ENCODE assay signal across 17 cellular contexts in the genomic region with DNA sequence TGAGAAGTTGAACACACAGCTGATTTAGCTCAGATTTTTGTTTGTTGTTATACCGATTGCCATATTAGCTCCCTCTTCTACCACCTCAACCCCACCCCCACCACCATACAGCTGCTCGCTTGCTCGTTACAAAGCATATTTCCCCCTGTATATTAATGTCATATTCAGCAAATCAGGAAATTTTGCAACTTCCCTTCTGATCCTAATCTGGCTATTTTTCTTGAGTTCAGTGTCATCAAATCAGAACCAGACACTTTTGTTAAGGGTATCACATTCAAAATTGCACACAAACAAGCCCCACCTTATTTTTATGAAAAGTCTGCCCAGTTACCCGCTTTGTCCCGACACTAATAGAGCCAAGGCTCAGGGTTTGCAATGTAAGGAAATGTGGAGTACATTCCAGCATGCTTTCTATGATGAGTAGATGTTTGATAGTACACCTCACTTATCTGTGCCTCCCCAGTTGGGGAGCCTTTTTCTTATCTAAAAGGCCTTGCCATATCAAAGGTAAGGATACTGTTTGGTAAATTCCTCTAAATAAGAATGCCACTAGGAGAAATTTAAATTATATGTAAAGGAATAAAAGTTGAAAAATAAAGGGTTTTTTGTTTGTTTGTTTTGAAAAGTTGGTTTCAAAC.
DNase-seq lines count a peak whose midpoint lies in the region; ATAC-seq and TF ChIP-seq lines count a peak whose summit lies in the region.
"Had no signal": no experiment of that assay in that cellular context is flagged by ENCODE, and none has a peak within 500 bp of the region (broad histone marks: within the 10 kb centered on the region; RNA-seq: fewer than 3 reads in every experiment).

No MANE protein-coding gene starts in this region.

- H3K4me1 ChIP-seq in IMR-90 (ENCODE audit: control insufficient read depth, insufficient read depth, low read length): peaks cover 9% of the 10 kb centered on the region

- peak overlapping the region; percentile 4; the same call in 1 of the 2 replicates for H3K14ac ChIP-seq in IMR-90 (replicated peaks; ENCODE audit: low read depth, low read length)

- POLR2A ChIA-PET in AG04450 (lab: Yijun Ruan, JAX): no interaction called here
- POLR2A ChIA-PET in IMR-90 (lab: Charles Lee; ENCODE audit: unreplicated experiment): no interaction called here

- H2BK120ac ChIP-seq in IMR-90 (ENCODE audit: low read depth, low read length): peak overlapping the region; percentile 57

- peak overlapping the region in 1 of 2 experiments; percentile 25; a peak in 2 of 4 replicates for H4K8ac ChIP-seq in IMR-90 (ENCODE audit: low read depth in 2 of 2, low read length in 2 of 2)

- peaks cover 40% of the 10 kb centered on the region for H3K4me1 Mint-ChIP-seq in osteocyte (ENCODE audit: unreplicated experiment)
- no peaks in the 10 kb centered on the region for H3K4me1 Mint-ChIP-seq in activated naive CD4-positive, alpha-beta T cell treated with anti-CD3 and anti-CD28 coated beads, Interleukin-2, amount 10 ng/mL, durations not matched to agents 7 days and 5 days

- H3K36me3 Mint-ChIP-seq in osteocyte (ENCODE audit: unreplicated experiment): peaks cover 8% of the 10 kb centered on the region
- H3K36me3 Mint-ChIP-seq in activated naive CD4-positive, alpha-beta T cell treated with anti-CD3 and anti-CD28 coated beads, Interleukin-2, amount 10 ng/mL, durations not matched to agents 7 days and 5 days: no peaks in the 10 kb centered on the region

- no peak overlapping the region for H2AFZ ChIP-seq in IMR-90 (replicated peaks; ENCODE audit: low read length, poor library complexity)

- no peaks in the 10 kb centered on the region for H3K27me3 ChIP-seq in AG04450 (ENCODE audit: control insufficient read depth, insufficient read depth, low read length)
- no peaks in the 10 kb centered on the region for H3K27me3 ChIP-seq in IMR-90 (ENCODE audit: control insufficient read depth, insufficient read depth, low read length)
- H3K27me3 ChIP-seq: esophagus muscularis mucosa had no signal

- no peak for TF ChIP-seq RAD21 in IMR-90 (IDR thresholded peaks at IDR 0.05; ENCODE audit: low read length)

- dilution Hi-C loops in IMR-90 (cut with HindIII; ENCODE audit: low sequenced_read_pairs, unreplicated experiment): no loop called here

- no peak overlapping the region for H2AK9ac ChIP-seq in IMR-90 (replicated peaks; ENCODE audit: low read depth, low read length, poor library complexity)

- H4K5ac ChIP-seq in IMR-90 (ENCODE audit: low read depth, low read length): peak overlapping the region; percentile 13; the same call in 1 of the 2 replicates

- ATAC-seq in IMR-90 (ENCODE audit: low read depth): no peak

- peak overlapping the region; percentile 67; the same call in 1 of the 2 replicates for H3K18ac ChIP-seq in IMR-90 (ENCODE audit: low read depth, low read length)

- peaks cover 3% of the 10 kb centered on the region; the same call in 1 of the 2 replicates for H3K9me1 ChIP-seq in IMR-90 (ENCODE audit: insufficient read depth, low read length)

- H4K91ac ChIP-seq in IMR-90 (ENCODE audit: insufficient read depth, low read depth, low read length): peak overlapping the region; percentile 14; the same call in 1 of the 2 replicates

- H3K27ac ChIP-seq in AG04450 (ENCODE audit: low read depth, low read length) (peak overlapping the region; percentile 31), IMR-90 (ENCODE audit: insufficient read depth, low read length) (no peak overlapping the region)
- H3K27ac ChIP-seq: dorsolateral prefrontal cortex had no signal

- H3K56ac ChIP-seq in IMR-90 (ENCODE audit: extremely low read depth, insufficient read depth, low read length): no peak overlapping the region

- H2AK5ac ChIP-seq in IMR-90 (ENCODE audit: low read depth, low read length): no peak overlapping the region

- H3K4me2 ChIP-seq in IMR-90 (ENCODE audit: low read depth, low read length): 0 out of 2 replicates have a peak overlapping the region, but pooled peaks have one; percentile 43

- CTCF ChIA-PET in AG04450 (lab: Charles Lee): interaction anchor here (0.6 kb wide), 1 partner anchor 13 kb away, joined by 4 read pairs; no protein-coding TSS in a partner anchor
- CTCF ChIA-PET in IMR-90 (lab: Yijun Ruan, JAX): no interaction called here
- CTCF ChIA-PET in activated naive CD4-positive, alpha-beta T cell treated with anti-CD3 and anti-CD28 coated beads, Interleukin-2, amount 10 ng/mL, durations not matched to agents 7 days and 5 days (lab: Charles Lee): no interaction called here

- no peak overlapping the region for H3K4me3 ChIP-seq in AG04450 (ENCODE audit: low read depth, low read length)
- H3K4me3 ChIP-seq in IMR-90 (ENCODE audit: insufficient read depth, low read depth, low read length): no peak overlapping the region
- H3K4me3 ChIP-seq: dorsolateral prefrontal cortex, esophagus muscularis mucosa had no signal

- H3K9me3 Mint-ChIP-seq in osteocyte (ENCODE audit: unreplicated experiment): no peaks in the 10 kb centered on the region
- no peaks in the 10 kb centered on the region for H3K9me3 Mint-ChIP-seq in activated naive CD4-positive, alpha-beta T cell treated with anti-CD3 and anti-CD28 coated beads, Interleukin-2, amount 10 ng/mL, durations not matched to agents 7 days and 5 days

- H2BK5ac ChIP-seq in IMR-90 (ENCODE audit: low read depth, low read length, poor library complexity, severe bottlenecking): peak overlapping the region; percentile 46

- TF ChIP-seq CTCF in AG04450 (IDR thresholded peaks at IDR 0.05; ENCODE audit: low read depth, low read length) (no peak), IMR-90 (conservative IDR thresholded peaks at IDR 0.05; ENCODE audit: low read depth, low read length) (no peak), osteocyte (IDR thresholded peaks at IDR 0.05) (no peak)

- H2BK15ac ChIP-seq in IMR-90 (ENCODE audit: low read depth, low read length): 0 out of 3 replicates have a peak overlapping the region, but pooled peaks have one; percentile 18

- H3K4me3 Mint-ChIP-seq in osteocyte (ENCODE audit: unreplicated experiment): no peak overlapping the region
- H3K4me3 Mint-ChIP-seq in activated naive CD4-positive, alpha-beta T cell treated with anti-CD3 and anti-CD28 coated beads, Interleukin-2, amount 10 ng/mL, durations not matched to agents 7 days and 5 days: no peak overlapping the region

- TF ChIP-seq POLR2A in IMR-90 (IDR thresholded peaks at IDR 0.05; ENCODE audit: low read depth, low read length): no peak

- 0 out of 4 replicates have a peak, but pooled peaks cover 0 to 3% of the 10 kb centered on the region in 2 experiments for H3K79me1 ChIP-seq in IMR-90 (ENCODE audit: low read depth in 1 of 2, low read length in 2 of 2)

- peak overlapping the region; percentile 28; the same call in 1 of the 2 replicates for H2BK20ac ChIP-seq in IMR-90 (ENCODE audit: low read depth, low read length)

- in situ Hi-C loops in IMR-90 (cut with MboI; ENCODE audit: low sequenced_read_pairs): no loop called here

- H3K9me3 ChIP-seq in AG04450 (ENCODE audit: control insufficient read depth, insufficient read depth, low read length): peaks cover 6% of the 10 kb centered on the region; the same call in 1 of the 2 replicates
- no peaks in the 10 kb centered on the region for H3K9me3 ChIP-seq in IMR-90 (ENCODE audit: control insufficient read depth, insufficient read depth, low read length)
- H3K9me3 ChIP-seq: esophagus muscularis mucosa had no signal

- 58% methylated on average over 2 of the region's 5 CpGs; no CpG with 5 or more reads in 1 of the 2 experiments for WGBS in IMR-90 (ENCODE audit: extremely low coverage in 2 of 2, insufficient read length in 1 of 2), 2 experiments

- intact Hi-C loops in IMR-90 (cut with micrococcal nuclease): no loop called here

- no TSS peak for BruUV-seq in IMR-90 (replicated peaks; lab: Mats Ljungman, UMichigan)

- peak overlapping the region; percentile 89 for H3K27ac Mint-ChIP-seq in osteocyte (ENCODE audit: unreplicated experiment)
- H3K27ac Mint-ChIP-seq in activated naive CD4-positive, alpha-beta T cell treated with anti-CD3 and anti-CD28 coated beads, Interleukin-2, amount 10 ng/mL, durations not matched to agents 7 days and 5 days: no peak overlapping the region

- no peak overlapping the region for H3K9ac ChIP-seq in IMR-90 (ENCODE audit: low read depth, low read length)

- DNase-seq in AG04450 (ENCODE audit: low read depth, low spot score) (no peak), IMR-90 (no peak), dermis microvascular lymphatic vessel endothelial cell (ENCODE audit: low read depth in 2 of 2) (peak; percentile 64 to 80), osteocyte (ENCODE audit: extremely low spot score, unreplicated experiment) (no peak), ecto neural progenitor cell (ENCODE audit: low spot score) (no peak), NCI-H1092 treated with DMSO at 0.1 percent for 48 hours (lab: John Stamatoyannopoulos, UW) (no peak), SW480 (ENCODE audit: low spot score) (no peak)
- no peak for DNase-seq in activated naive CD4-positive, alpha-beta T cell treated with anti-CD3 and anti-CD28 coated beads, Interleukin-2, amount 10 ng/mL, durations not matched to agents 7 days and 5 days
- DNase-seq: activated CD4-positive, alpha-beta T cell treated with anti-CD3 and anti-CD28 coated beads for 48 hours; activated CD8-positive, alpha-beta memory T cell treated with anti-CD3 and anti-CD28 coated beads, Interleukin-2, amount 50 U/mL, for 4 hours; AML-193; dorsolateral prefrontal cortex; NCI-H2029 treated with DMSO at 0.1 percent for 48 hours; NCI-H524 treated with DMSO at 0.1 percent for 48 hours; stimulated activated CD4-positive, alpha-beta T cell treated with anti-CD3 and anti-CD28 coated beads, Interleukin-4, amount 100 ng/mL, for 4 hours; stimulated activated CD8-positive, alpha-beta memory T cell treated with anti-CD3 and anti-CD28 coated beads, Interleukin-4, amount 100 ng/mL, for 48 hours had no signal

- H3K4ac ChIP-seq in IMR-90 (ENCODE audit: low read depth, low read length): peak overlapping the region; percentile 52; the same call in 1 of the 2 replicates

- H4K20me1 ChIP-seq in IMR-90 (ENCODE audit: insufficient read depth, low read length): no peaks in the 10 kb centered on the region

- no peaks in the 10 kb centered on the region for H3K27me3 Mint-ChIP-seq in osteocyte (ENCODE audit: unreplicated experiment)
- no peaks in the 10 kb centered on the region for H3K27me3 Mint-ChIP-seq in activated naive CD4-positive, alpha-beta T cell treated with anti-CD3 and anti-CD28 coated beads, Interleukin-2, amount 10 ng/mL, durations not matched to agents 7 days and 5 days

- H3K23ac ChIP-seq in IMR-90 (ENCODE audit: low read depth, low read length): no peak overlapping the region

- H3K36me3 ChIP-seq in IMR-90 (ENCODE audit: control insufficient read depth, insufficient read depth, low read length): no peaks in the 10 kb centered on the region
- H3K36me3 ChIP-seq: esophagus muscularis mucosa had no signal

TF ChIP-seq in IMR-90, 13 proteins besides CTCF, POLR2A, EP300 and RAD21 (continues in another document):
- TF ChIP-seq FOS (IDR thresholded peaks at IDR 0.05; ENCODE audit: low read depth, low read length) (no peak), MAFK (IDR thresholded peaks at IDR 0.05; ENCODE audit: low read depth, low read length) (no peak), NFE2L2 (IDR thresholded peaks at IDR 0.05; ENCODE audit: low read depth, low read length) (no peak), RFX5 (IDR thresholded peaks at IDR 0.05; ENCODE audit: low read depth, low read length) (no peak), CHD1 (IDR thresholded peaks at IDR 0.05; ENCODE audit: low read depth, low read length) (no peak), SMC3 (IDR thresholded peaks at IDR 0.05; ENCODE audit: low read depth, low read length) (no peak)

Comparison
In these comparisons a context has a peak if more than half of its experiments do, and no peak if none do; other contexts are left out.
1. DNase-seq: peak in dermis microvascular lymphatic vessel endothelial cell (2 of 2); none in AG04450 (single experiment), IMR-90 (single experiment), osteocyte (single experiment), activated naive CD4-positive, alpha-beta T cell treated with anti-CD3 and anti-CD28 coated beads, Interleukin-2, amount 10 ng/mL, durations not matched to agents 7 days and 5 days (single experiment), ecto neural progenitor cell (single experiment), NCI-H1092 treated with DMSO at 0.1 percent for 48 hours (single experiment) and SW480 (single experiment).